9 cellular contexts compared by ENCODE assay signal in genomic region chrX:107025538-107025937, GRCh38. TPM values are rescaled to one million over a fixed set of nuclear protein-coding genes. Genes with fewer than 3 reads are reported as not detected.
DNase-seq lines count a peak whose midpoint lies in the region; ATAC-seq, FAIRE-seq and TF ChIP-seq lines count a peak whose summit lies in the region.
"Had no signal": no experiment of that assay in that cellular context is flagged by ENCODE, and none has a peak within 500 bp of the region (broad histone marks: within the 10 kb centered on the region; RNA-seq: fewer than 3 reads in every experiment).

No MANE protein-coding gene starts in this region.

- POLR2A ChIA-PET in A549 (lab: Yijun Ruan, JAX) = no interaction called here

- H3K9me3 ChIP-seq in A549 = no peaks in the 10 kb centered on the region

- CTCF ChIA-PET in A549 (lab: Yijun Ruan, JAX) = interaction anchor here (0.6 to 4.4 kb wide), 30 partner anchors 9 to 1047 kb away, joined by 3 to 18 read pairs (median 3); partner anchors contain the start of gene NCBP2L

- no peak overlapping the region for H3K4me3 Mint-ChIP-seq in neural crest cell
- H3K4me3 Mint-ChIP-seq: activated naive CD8-positive, alpha-beta T cell had no signal

- no peaks in the 10 kb centered on the region for H3K4me1 Mint-ChIP-seq in neural crest cell

- TF ChIP-seq EP300 in A549 (IDR thresholded peaks at IDR 0.05) = no peak

- no peaks in the 10 kb centered on the region for H3K27me3 Mint-ChIP-seq in neural crest cell (ENCODE audit: low read depth)

- TF ChIP-seq POLR2A in A549 (IDR thresholded peaks at IDR 0.05; ENCODE audit: low read length) = no peak

- peaks cover 3% of the 10 kb centered on the region for H3K9me3 Mint-ChIP-seq in neural crest cell

- TF ChIP-seq CTCF in A549 (IDR thresholded peaks at IDR 0.05) (peak; percentile 81), GM12865 (IDR thresholded peaks at IDR 0.05; ENCODE audit: insufficient read depth, low read depth, low read length, missing control alignments) (peak; percentile 37), neural crest cell (conservative IDR thresholded peaks at IDR 0.05) (peak; percentile 67)

- DNase-seq in A549 (ENCODE audit: low read depth in 1 of 2, low spot score in 1 of 2) (peak; percentile 25 to 38), GM12865 (ENCODE audit: low read depth) (peak; percentile 20), NCI-H2227 (lab: John Stamatoyannopoulos, UW; ENCODE audit: unreplicated experiment) (peak; percentile 46), dermis blood vessel endothelial cell (peak; percentile 51), neural crest cell (ENCODE audit: low read depth, low spot score) (no peak)
- DNase-seq in activated T-cell treated with anti-CD3 and anti-CD28 coated beads, Interleukin-2, amount 50 U/mL, for 48 hours = no peak

- peak; percentile 97 for FAIRE-seq in A549 (lab: Jason Lieb, UNC)

- no peaks in the 10 kb centered on the region for H3K36me3 Mint-ChIP-seq in neural crest cell (ENCODE audit: low read depth)
- H3K36me3 Mint-ChIP-seq: activated naive CD8-positive, alpha-beta T cell had no signal

- H3K4me2 ChIP-seq in A549 = no peak overlapping the region

- TF ChIP-seq RAD21 in A549 (conservative IDR thresholded peaks at IDR 0.05 in 1 of 2, IDR thresholded peaks at IDR 0.05 in 1 of 2) = peak; percentile 86 to 89

- H3K27ac Mint-ChIP-seq in neural crest cell (ENCODE audit: unreplicated experiment) = no peak overlapping the region
- H3K27ac Mint-ChIP-seq: activated naive CD8-positive, alpha-beta T cell had no signal

- no peaks in the 10 kb centered on the region for H3K4me1 ChIP-seq in A549

- WGBS in A549 (ENCODE audit: missing lambda C conversion rate) = 9% methylated on average over 2 of the region's 2 CpGs

- peak overlapping the region in 1 of 2 experiments; percentile 25; a peak in 1 of 6 replicates for H3K27ac ChIP-seq in A549

- ATAC-seq in A549 = peak; percentile 73 to 81; a peak in 5 of 6 replicates
- no peak for ATAC-seq in GM19023 (IDR thresholded peaks at IDR 0.05; ENCODE audit: unreplicated experiment)
- no peak for ATAC-seq in GM21381 (IDR thresholded peaks at IDR 0.05; ENCODE audit: unreplicated experiment)

- H3K4me3 ChIP-seq in A549 = no peak overlapping the region
- H3K4me3 ChIP-seq in GM12865 (ENCODE audit: low read depth, low read length) = no peak overlapping the region

TF ChIP-seq in A549, 52 proteins besides CTCF, POLR2A, EP300 and RAD21:
- no peak for TF ChIP-seq HOXB5 (CRISPR knock-in tag; IDR thresholded peaks at IDR 0.05)
- peak; percentile 80 for TF ChIP-seq SMC3 (IDR thresholded peaks at IDR 0.05)
- TF ChIP-seq MYC (IDR thresholded peaks at IDR 0.05; ENCODE audit: borderline replicate concordance, low read length) = no peak
- no peak for TF ChIP-seq MAZ (IDR thresholded peaks at IDR 0.05; ENCODE audit: borderline replicate concordance, low read depth, low read length)
- TF ChIP-seq TP53 (CRISPR knock-in tag; IDR thresholded peaks at IDR 0.05) = no peak
TF ChIP-seq in A549: peak in this region for 1.

RNA-seq across cellular contexts. Expression of gene MORC4, which starts 25.5 kb away (rescaled TPM):
- polyA plus RNA-seq in A549 (2011; rRNA removed) (91.1 and 98.2 TPM in 2 replicates), A549 (2017; fragmentation: RNase III; extraction: RNeasy Plus Mini Kit Qiagen cat#74134 plus additional on column Dnase treatment) (71.1 to 75.7 TPM (median 72.8 TPM) in 3 replicates)
- polyA plus RNA-seq in A549 (2012; cell fraction: cytosol; rRNA removed) = 17.0 and 17.4 TPM in 2 replicates
- 13.0 and 17.9 TPM in 2 replicates for polyA plus RNA-seq in A549 (2012; cell fraction: nucleus; rRNA removed)
- polyA minus RNA-seq in A549 (2011; rRNA and poly(A)+ RNA removed) = 49.6 and 56.1 TPM in 2 replicates
- total RNA-seq in dermis blood vessel endothelial cell (11.1 and 14.7 TPM in 2 replicates), neural crest cell (10.1 and 10.6 TPM in 2 replicates)

Comparison
In these comparisons a context has a peak if more than half of its experiments do, and no peak if none do; other contexts are left out.
1. ATAC-seq: peak in A549 (2 of 2); none in GM19023 (single experiment) and GM21381 (single experiment).
2. DNase-seq: peak in A549 (2 of 2), GM12865 (single experiment), NCI-H2227 (single experiment) and dermis blood vessel endothelial cell (single experiment); none in neural crest cell (single experiment) and activated T-cell treated with anti-CD3 and anti-CD28 coated beads, Interleukin-2, amount 50 U/mL, for 48 hours (0 of 2).
3. Peak in every context shown above with its lines, with median percentiles within 50 percentile points of each other: CTCF ChIP-seq.